Comparison of ENCODE assay signal across 15 cellular contexts in the genomic region with DNA sequence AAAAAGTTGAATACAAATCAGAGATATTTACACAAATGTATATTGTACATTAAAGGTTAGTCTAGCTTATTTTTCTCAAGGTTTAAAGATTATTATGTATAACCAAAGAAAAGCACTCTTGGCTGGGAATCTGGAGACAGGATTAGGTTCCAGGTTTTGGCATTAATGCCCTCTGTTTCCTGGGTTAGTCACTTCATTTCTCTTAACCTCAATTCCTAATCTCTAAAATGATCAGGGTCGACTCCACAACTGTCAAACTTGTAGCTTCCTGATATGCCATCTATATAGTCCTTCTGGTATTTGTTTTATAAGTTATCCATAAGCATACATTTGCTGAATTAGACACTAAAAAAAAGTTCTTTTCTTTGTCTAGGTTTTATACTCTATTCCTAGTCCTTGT. TPM values are rescaled to one million over a fixed set of nuclear protein-coding genes. Genes with fewer than 3 reads are reported as not detected.
DNase-seq lines count a peak whose midpoint lies in the region; ATAC-seq and TF ChIP-seq lines count a peak whose summit lies in the region.
"Had no signal": no experiment of that assay in that cellular context is flagged by ENCODE, and none has a peak within 500 bp of the region (broad histone marks: within the 10 kb centered on the region; RNA-seq: fewer than 3 reads in every experiment).

No MANE protein-coding gene starts in this region.

- WGBS in thymus = 19% methylated on average over 1 of the region's 1 CpG

- no peak for ATAC-seq in Right ventricle myocardium superior (ENCODE audit: poor library complexity)
- ATAC-seq in activated CD8-positive, alpha-beta T cell treated with anti-CD3 and anti-CD28 coated beads, Interleukin-2, amount 10 ng/mL, durations not matched to agents 7 days and 5 days = no peak

- no peaks in the 10 kb centered on the region for H3K36me3 ChIP-seq in left ventricle myocardium inferior
- H3K36me3 ChIP-seq in iPS-20b (ENCODE audit: insufficient read depth, low read depth, low read length) = no peaks in the 10 kb centered on the region
- no peaks in the 10 kb centered on the region for H3K36me3 ChIP-seq in thymus (ENCODE audit: control insufficient read depth, insufficient read depth)
- H3K36me3 ChIP-seq: BE2C had no signal

- no peak overlapping the region for H3K27ac Mint-ChIP-seq in activated CD8-positive, alpha-beta T cell treated with anti-CD3 and anti-CD28 coated beads, Interleukin-2, amount 10 ng/mL, durations not matched to agents 7 days and 5 days
- H3K27ac Mint-ChIP-seq: activated CD4-positive, alpha-beta memory T cell treated with anti-CD3 and anti-CD28 coated beads for 36 hours had no signal

- peaks cover 21% of the 10 kb centered on the region for H3K36me3 Mint-ChIP-seq in activated CD8-positive, alpha-beta T cell treated with anti-CD3 and anti-CD28 coated beads, Interleukin-2, amount 10 ng/mL, durations not matched to agents 7 days and 5 days (ENCODE audit: low read depth)
- H3K36me3 Mint-ChIP-seq: activated CD4-positive, alpha-beta memory T cell treated with anti-CD3 and anti-CD28 coated beads for 36 hours had no signal

- intact Hi-C loops in left ventricle myocardium inferior (cut with micrococcal nuclease) (no loop called here), Right ventricle myocardium superior (cut with DNase I) (no loop called here)

- H3K4me3 ChIP-seq in left ventricle myocardium inferior (peak overlapping the region; percentile 82), iPS-20b (ENCODE audit: low read length) (peak overlapping the region; percentile 58; the same call in 1 of the 2 replicates), thymus (ENCODE audit: low read length) (peak overlapping the region; percentile 60)
- H3K4me3 ChIP-seq: SK-N-MC had no signal

- H3K9me3 ChIP-seq in left ventricle myocardium inferior (replicated peaks) (no peaks in the 10 kb centered on the region), iPS-20b (ENCODE audit: insufficient read depth, low read depth, low read length) (no peaks in the 10 kb centered on the region), thymus (ENCODE audit: control insufficient read depth) (no peaks in the 10 kb centered on the region)
- H3K9me3 ChIP-seq: BE2C had no signal

- CTCF ChIA-PET in activated CD8-positive, alpha-beta T cell treated with anti-CD3 and anti-CD28 coated beads, Interleukin-2, amount 10 ng/mL, durations not matched to agents 7 days and 5 days (lab: Charles Lee) = interaction anchor here (1.1 to 1.4 kb wide), 3 partner anchors 9 to 54 kb away, joined by 3 to 8 read pairs (median 4); no protein-coding TSS in a partner anchor

- H3K9me3 Mint-ChIP-seq in activated CD8-positive, alpha-beta T cell treated with anti-CD3 and anti-CD28 coated beads, Interleukin-2, amount 10 ng/mL, durations not matched to agents 7 days and 5 days (ENCODE audit: insufficient read depth) = no peaks in the 10 kb centered on the region
- H3K9me3 Mint-ChIP-seq: activated CD4-positive, alpha-beta memory T cell treated with anti-CD3 and anti-CD28 coated beads for 36 hours had no signal

- H3K27me3 ChIP-seq in left ventricle myocardium inferior (ENCODE audit: low read depth) = no peaks in the 10 kb centered on the region
- peaks cover 8% of the 10 kb centered on the region; the same call in 1 of the 2 replicates for H3K27me3 ChIP-seq in iPS-20b (ENCODE audit: insufficient read depth, low read length)
- H3K27me3 ChIP-seq in thymus (ENCODE audit: control insufficient read depth, insufficient read depth) = no peaks in the 10 kb centered on the region
- H3K27me3 ChIP-seq: BE2C had no signal

- no peak for TF ChIP-seq CTCF in left ventricle myocardium inferior (IDR thresholded peaks at IDR 0.05; ENCODE audit: borderline replicate concordance)

- peaks cover 40% of the 10 kb centered on the region for H3K4me1 Mint-ChIP-seq in activated CD8-positive, alpha-beta T cell treated with anti-CD3 and anti-CD28 coated beads, Interleukin-2, amount 10 ng/mL, durations not matched to agents 7 days and 5 days (ENCODE audit: low read depth)

- no peak overlapping the region for H3K27ac ChIP-seq in left ventricle myocardium inferior (replicated peaks)
- no peak overlapping the region for H3K27ac ChIP-seq in iPS-20b (ENCODE audit: low read length)
- H3K27ac ChIP-seq in thymus (ENCODE audit: low read depth) = no peak overlapping the region
- H3K27ac ChIP-seq: epithelial cell of prostate, SK-N-MC had no signal

- peak overlapping the region; percentile 61 for H3K4me3 Mint-ChIP-seq in activated CD8-positive, alpha-beta T cell treated with anti-CD3 and anti-CD28 coated beads, Interleukin-2, amount 10 ng/mL, durations not matched to agents 7 days and 5 days

- H3K9ac ChIP-seq in iPS-20b (ENCODE audit: low read depth, low read length) = no peak overlapping the region

- H3K4me1 ChIP-seq in left ventricle myocardium inferior = peaks cover 31% of the 10 kb centered on the region
- peaks cover 3% of the 10 kb centered on the region; the same call in 1 of the 2 replicates for H3K4me1 ChIP-seq in iPS-20b (ENCODE audit: insufficient read depth, low read length)
- peaks cover 27% of the 10 kb centered on the region for H3K4me1 ChIP-seq in thymus (ENCODE audit: control insufficient read depth, insufficient read depth, low read length)

- POLR2A ChIA-PET in activated CD8-positive, alpha-beta T cell treated with anti-CD3 and anti-CD28 coated beads, Interleukin-2, amount 10 ng/mL, durations not matched to agents 7 days and 5 days (lab: Charles Lee) = no interaction called here

- DNase-seq in left ventricle myocardium inferior (no peak), Right ventricle myocardium superior (no peak), A172 (ENCODE audit: low spot score) (no peak), epidermal melanocyte (ENCODE audit: insufficient read length, low spot score) (no peak), NCI-H2081 (lab: John Stamatoyannopoulos, UW) (no peak)
- no peak for DNase-seq in activated CD8-positive, alpha-beta T cell treated with anti-CD3 and anti-CD28 coated beads, Interleukin-2, amount 10 ng/mL, durations not matched to agents 7 days and 5 days
- DNase-seq: activated CD4-positive, alpha-beta memory T cell treated with anti-CD3 and anti-CD28 coated beads for 36 hours; BE2C; GF-D8; NCI-H1417; NCI-H82 had no signal

- no peaks in the 10 kb centered on the region for H3K27me3 Mint-ChIP-seq in activated CD8-positive, alpha-beta T cell treated with anti-CD3 and anti-CD28 coated beads, Interleukin-2, amount 10 ng/mL, durations not matched to agents 7 days and 5 days (ENCODE audit: low read depth)
- H3K27me3 Mint-ChIP-seq: activated CD4-positive, alpha-beta memory T cell treated with anti-CD3 and anti-CD28 coated beads for 36 hours had no signal

RNA-seq across cellular contexts. Expression of a gene that starts 2.6 kb away (rescaled TPM):
- total RNA-seq in left ventricle myocardium inferior = 15.8 TPM
- 10.0 TPM for total RNA-seq in Right ventricle myocardium superior
- 10 to 100 TPM; 33.5 to 34.6 TPM for total RNA-seq in activated CD8-positive, alpha-beta T cell treated with anti-CD3 and anti-CD28 coated beads, Interleukin-2, amount 10 ng/mL, durations not matched to agents 7 days and 5 days
- polyA plus RNA-seq in thymus = 8.8 TPM
- 6.4 and 6.5 TPM in 2 replicates for total RNA-seq in A172 (2014; rRNA removed; shearing (Covaris generic))
